Comparison of ENCODE assay signal across 32 cellular contexts in genomic region chr2:99522155-99522554, GRCh38.
"Had no signal": no experiment of that assay in that cellular context is flagged by ENCODE, and none has a peak within 500 bp of the region (broad histone marks: within the 10 kb centered on the region; RNA-seq: fewer than 3 reads in every experiment).

No MANE protein-coding gene starts in this region.

- ATAC-seq: activated CD4-positive, alpha-beta T cell treated with anti-CD3 and anti-CD28 coated beads for 36 hours; activated CD4-positive, CD25-positive, alpha-beta regulatory T cell treated with anti-CD3 and anti-CD28 coated beads, Interleukin-2, amount 50 U/mL, for 24 hours; activated CD8-positive, alpha-beta memory T cell treated with anti-CD3 and anti-CD28 coated beads, Interleukin-2, amount 10 ng/mL, durations not matched to agents 7 days and 5 days; activated CD8-positive, alpha-beta T cell treated with anti-CD3 and anti-CD28 coated beads, Interleukin-2, amount 10 ng/mL, durations not matched to agents 7 days and 5 days; activated naive CD8-positive, alpha-beta T cell treated with anti-CD3 and anti-CD28 coated beads, Interleukin-2, amount 50 U/mL, for 24 hours; WTC11 had no signal

- H3K9me3 ChIP-seq: ascending aorta had no signal

- H3K4me1 ChIP-seq: ascending aorta had no signal

- FAIRE-seq: TTC549 had no signal

- DNase-seq: activated CD4-positive, alpha-beta memory T cell treated with anti-CD3 and anti-CD28 coated beads, Interleukin-2, amount 10 ng/mL, durations not matched to agents 7 days and 5 days; activated CD4-positive, alpha-beta T cell treated with anti-CD3 and anti-CD28 coated beads for 1 hour; activated CD4-positive, alpha-beta T cell treated with anti-CD3 and anti-CD28 coated beads for 36 hours; activated CD4-positive, alpha-beta T cell treated with anti-CD3 and anti-CD28 coated beads for 48 hours; activated CD4-positive, alpha-beta T cell treated with anti-CD3 and anti-CD28 coated beads, Interleukin-2, amount 10 ng/mL, durations not matched to agents 7 days and 5 days; activated CD4-positive, alpha-beta T cell treated with anti-CD3 and anti-CD28 coated beads, Interleukin-2, amount 50 U/mL, for 48 hours; activated CD4-positive, CD25-positive, alpha-beta regulatory T cell; activated CD8-positive, alpha-beta memory T cell treated with anti-CD3 and anti-CD28 coated beads for 24 hours; activated CD8-positive, alpha-beta memory T cell treated with anti-CD3 and anti-CD28 coated beads, Interleukin-2, amount 50 U/mL, for 48 hours; activated CD8-positive, alpha-beta T cell treated with anti-CD3 and anti-CD28 coated beads, Interleukin-2, amount 10 ng/mL, durations not matched to agents 7 days and 5 days; activated effector memory CD4-positive, alpha-beta T cell treated with Interleukin-2 at 50 U/mL for 16 hours; activated gamma-delta T cell; activated naive CD4-positive, alpha-beta T cell treated with anti-CD3 and anti-CD28 coated beads, Interleukin-2, amount 10 ng/mL, durations not matched to agents 7 days and 5 days; activated naive CD4-positive, alpha-beta T cell treated with Interleukin-2 at 50 U/mL for 16 hours; activated naive CD8-positive, alpha-beta T cell treated with anti-CD3 and anti-CD28 coated beads, Interleukin-2, amount 10 ng/mL, durations not matched to agents 7 days and 5 days; activated naive CD8-positive, alpha-beta T cell treated with anti-CD3 and anti-CD28 coated beads, Interleukin-2, amount 50 U/mL, for 24 hours; activated T-cell treated with anti-CD3 and anti-CD28 coated beads, Interleukin-2, amount 50 U/mL, for 24 hours; activated T-cell treated with anti-CD3 and anti-CD28 coated beads, Interleukin-2, amount 50 U/mL, for 48 hours; amygdala; anterior cingulate cortex; caudate nucleus; cerebellar nuclear complex; T-helper 1 cell; T-helper 2 cell; T-helper 9 cell; WERI-Rb-1 had no signal

- H3K4me3 ChIP-seq: ascending aorta, cardiac muscle cell had no signal

- H3K27ac ChIP-seq: ascending aorta, cardiac muscle cell, WERI-Rb-1 had no signal

- H3K36me3 ChIP-seq: ascending aorta, cardiac muscle cell, WERI-Rb-1 had no signal

- H3K27me3 ChIP-seq: ascending aorta, cardiac muscle cell had no signal
